21 cellular contexts compared by ENCODE assay signal in the genomic region with DNA sequence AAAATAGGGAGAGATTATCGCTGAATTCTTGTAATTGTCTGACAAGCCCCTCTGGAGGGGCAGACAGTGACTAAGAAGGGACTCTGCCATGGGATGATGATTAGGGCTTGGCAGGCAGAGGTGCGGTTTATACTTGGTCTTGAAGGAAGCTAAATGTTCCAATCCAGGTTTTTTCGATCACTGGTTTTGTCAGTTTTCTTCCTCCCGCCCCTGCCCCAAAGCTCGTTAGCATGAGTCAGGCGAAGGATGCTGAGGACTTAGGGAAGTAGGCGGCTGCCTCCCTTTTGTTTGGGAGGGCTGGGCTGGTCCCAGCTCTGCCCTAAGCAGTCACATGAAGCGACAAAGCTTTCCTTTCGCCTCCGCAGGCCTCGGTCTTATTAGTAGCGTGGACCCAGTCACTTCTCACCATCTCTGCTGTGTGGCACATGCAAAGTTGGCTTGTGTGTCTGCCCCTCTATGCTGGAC.
DNase-seq lines count a peak whose midpoint lies in the region; ATAC-seq and TF ChIP-seq lines count a peak whose summit lies in the region.
"Had no signal": no experiment of that assay in that cellular context is flagged by ENCODE, and none has a peak within 500 bp of the region (broad histone marks: within the 10 kb centered on the region; RNA-seq: fewer than 3 reads in every experiment).

No MANE protein-coding gene starts in this region.

- no peaks in the 10 kb centered on the region for H3K36me3 ChIP-seq in GM23338 (ENCODE audit: insufficient read depth)
- no peaks in the 10 kb centered on the region for H3K36me3 ChIP-seq in neuronal stem cell (replicated peaks in 1 of 2; ENCODE audit: control insufficient read depth in 2 of 2, insufficient read depth in 2 of 2, low read length in 2 of 2)
- H3K36me3 ChIP-seq: spleen had no signal

- no peak overlapping the region for H3K4me3 ChIP-seq in GM23338
- peak overlapping the region in 1 of 2 donors; percentile 7 for H3K4me3 ChIP-seq in cardiac fibroblast (replicated peaks in 1 of 2; ENCODE audit: low read depth in 2 of 2, low read length in 2 of 2)
- no peak overlapping the region for H3K4me3 ChIP-seq in neuronal stem cell (ENCODE audit: low read length in 2 of 2)
- H3K4me3 ChIP-seq: psoas muscle, spleen had no signal

- no peak overlapping the region for H2BK120ac ChIP-seq in neuronal stem cell (ENCODE audit: low read depth, low read length)

- H3K9me2 ChIP-seq in GM23338 (ENCODE audit: insufficient read depth): 0 out of 2 replicates have a peak, but pooled peaks cover 4% of the 10 kb centered on the region

- no peak overlapping the region for H3K27ac Mint-ChIP-seq in GM23338
- H3K27ac Mint-ChIP-seq: activated naive CD4-positive, alpha-beta T cell treated with anti-CD3 and anti-CD28 coated beads, Interleukin-2, amount 50 U/mL, for 72 hours; CD4-positive, alpha-beta memory T cell had no signal

- no peaks in the 10 kb centered on the region for H4K20me1 ChIP-seq in GM23338 (replicated peaks; ENCODE audit: insufficient read depth)

- H4K91ac ChIP-seq in neuronal stem cell (ENCODE audit: low read depth, low read length, poor library complexity): no peak overlapping the region

- peaks cover 2% of the 10 kb centered on the region; the same call in 1 of the 3 replicates for H3K9me3 Mint-ChIP-seq in GM23338
- H3K9me3 Mint-ChIP-seq: activated CD8-positive, alpha-beta T cell treated with anti-CD3 and anti-CD28 coated beads for 36 hours had no signal

- H3K27me3 ChIP-seq in GM23338 (ENCODE audit: insufficient read depth): no peaks in the 10 kb centered on the region
- H3K27me3 ChIP-seq in neuronal stem cell (ENCODE audit: control insufficient read depth in 3 of 3, insufficient read depth in 3 of 3, low read depth in 1 of 3, low read length in 3 of 3): no peaks in the 10 kb centered on the region

- H4K8ac ChIP-seq in neuronal stem cell (ENCODE audit: low read depth, low read length): no peak overlapping the region

- intact Hi-C loops in Right ventricle myocardium inferior (cut with DNase I): no loop called here
- intact Hi-C loops in cardiac septum (cut with DNase I): loop anchor here (10.0 kb wide), 1 partner anchor 143 kb away; no protein-coding TSS in a partner anchor

- H3K9me3 ChIP-seq in neuronal stem cell (replicated peaks in 1 of 2; ENCODE audit: control insufficient read depth in 2 of 2, insufficient read depth in 1 of 2, low read depth in 1 of 2, low read length in 2 of 2): no peaks in the 10 kb centered on the region
- H3K9me3 ChIP-seq: psoas muscle, spleen had no signal

- H2BK5ac ChIP-seq in neuronal stem cell (ENCODE audit: low read length): no peak overlapping the region

- H3K9ac ChIP-seq in neuronal stem cell (ENCODE audit: low read depth, low read length, poor library complexity): no peak overlapping the region

- peak overlapping the region; percentile 13 for H3K18ac ChIP-seq in neuronal stem cell (ENCODE audit: low read length)

- H3K4me3 Mint-ChIP-seq in GM23338: no peak overlapping the region
- H3K4me3 Mint-ChIP-seq: activated CD8-positive, alpha-beta T cell treated with anti-CD3 and anti-CD28 coated beads for 36 hours; CD4-positive, alpha-beta memory T cell had no signal

- no peak overlapping the region for H2BK15ac ChIP-seq in neuronal stem cell (ENCODE audit: low read length)

- ATAC-seq in Right ventricle myocardium inferior (peak; percentile 30), GM23338 (peak; percentile 82), GM21786 (IDR thresholded peaks at IDR 0.05; ENCODE audit: unreplicated experiment) (no peak), GM21515 (IDR thresholded peaks at IDR 0.05; ENCODE audit: unreplicated experiment) (no peak)
- ATAC-seq: left lobe of liver, psoas muscle had no signal

- H3K4ac ChIP-seq in neuronal stem cell (ENCODE audit: low read length): no peak overlapping the region

- no peak overlapping the region for H3K27ac ChIP-seq in GM23338 (ENCODE audit: low read depth)
- H3K27ac ChIP-seq in neuronal stem cell (replicated peaks; ENCODE audit: low read length): peak overlapping the region; percentile 38
- H3K27ac ChIP-seq: psoas muscle, spleen had no signal

- TF ChIP-seq CTCF in GM23338 (conservative IDR thresholded peaks at IDR 0.05; ENCODE audit: low read depth in 2 of 2) (no peak), cardiac fibroblast (IDR thresholded peaks at IDR 0.05; ENCODE audit: low read depth, low read length) (no peak)

- no peaks in the 10 kb centered on the region for H3K36me3 Mint-ChIP-seq in GM23338 (ENCODE audit: low read depth)
- H3K36me3 Mint-ChIP-seq: brain; CD4-positive, alpha-beta memory T cell had no signal

- H3K79me2 ChIP-seq in GM23338 (replicated peaks; ENCODE audit: insufficient read depth): no peaks in the 10 kb centered on the region

- DNase-seq in Right ventricle myocardium inferior (ENCODE audit: missing footprints) (no peak), cardiac septum (ENCODE audit: low spot score) (no peak), GM23338 (ENCODE audit: low spot score) (peak; percentile 53), cardiac fibroblast (ENCODE audit: low read depth in 2 of 2) (peak; percentile 50 to 71), neuronal stem cell (ENCODE audit: low spot score) (peak; percentile 42), inferior parietal cortex (ENCODE audit: extremely low spot score) (no peak)
- DNase-seq: ACHN; activated CD8-positive, alpha-beta T cell treated with anti-CD3 and anti-CD28 coated beads for 36 hours; activated T-cell treated with anti-CD3 and anti-CD28 coated beads, Interleukin-2, amount 50 U/mL, for 1 hour; NCI-H1048; NCI-H2029 treated with DMSO at 0.1 percent for 48 hours; NCI-H510A treated with DMSO at 0.1 percent for 48 hours; psoas muscle; spleen; stimulated activated CD4-positive, alpha-beta T cell treated with anti-CD3 and anti-CD28 coated beads, Interleukin-4, amount 100 ng/mL, for 4 hours had no signal

- WGBS in neuronal stem cell (ENCODE audit: extremely low coverage in 2 of 2, insufficient read length in 2 of 2, insufficient replicate concordance in 1 of 2), 2 donors: no CpG with 5 or more reads among the region's 12 CpGs

- no peaks in the 10 kb centered on the region for H3K79me1 ChIP-seq in neuronal stem cell (ENCODE audit: low read depth, low read length)

- H3K4me1 ChIP-seq in GM23338 (ENCODE audit: insufficient read depth) (0 out of 2 replicates have a peak, but pooled peaks cover 3% of the 10 kb centered on the region), neuronal stem cell (ENCODE audit: control insufficient read depth in 2 of 2, insufficient read depth in 1 of 2, low read depth in 1 of 2, low read length in 2 of 2) (peaks cover 15 to 18% of the 10 kb centered on the region in 2 donors)
- H3K4me1 ChIP-seq: psoas muscle, spleen had no signal

- H2AFZ ChIP-seq in GM23338 (peak overlapping the region; percentile 95), neuronal stem cell (ENCODE audit: low read length) (peak overlapping the region; percentile 73)

- no peak overlapping the region for H2BK12ac ChIP-seq in neuronal stem cell (ENCODE audit: low read length)

- peaks cover 16% of the 10 kb centered on the region for H3K27me3 Mint-ChIP-seq in GM23338 (ENCODE audit: insufficient read depth, low read depth, poor library complexity)
- H3K27me3 Mint-ChIP-seq: activated CD8-positive, alpha-beta T cell treated with anti-CD3 and anti-CD28 coated beads for 36 hours; CD4-positive, alpha-beta memory T cell had no signal

- peaks cover 13% of the 10 kb centered on the region for H3K4me1 Mint-ChIP-seq in GM23338

- H3F3A ChIP-seq in GM23338 (replicated peaks; ENCODE audit: low read depth): no peaks in the 10 kb centered on the region

- H3K23ac ChIP-seq in neuronal stem cell (ENCODE audit: low read depth, low read length, poor library complexity): no peak overlapping the region

- H3K4me2 ChIP-seq in GM23338 (no peak overlapping the region), neuronal stem cell (ENCODE audit: insufficient read depth, low read length, poor library complexity, severe bottlenecking) (no peak overlapping the region)

- no peak overlapping the region for H2AK5ac ChIP-seq in neuronal stem cell (ENCODE audit: low read depth, low read length)

- H3K14ac ChIP-seq in neuronal stem cell (ENCODE audit: low read length): no peak overlapping the region

TF ChIP-seq in GM23338, 12 proteins besides CTCF, POLR2A, EP300 and RAD21 (continues in another document):
- TF ChIP-seq EZH2phosphoT487 (IDR thresholded peaks at IDR 0.05; ENCODE audit: unreplicated experiment) (no peak), ZNF114 (CRISPR knock-in tag; IDR thresholded peaks at IDR 0.05) (no peak), ETS1 (IDR thresholded peaks at IDR 0.05) (no peak), NANOG (IDR thresholded peaks at IDR 0.05; ENCODE audit: borderline replicate concordance) (no peak), JUNB (IDR thresholded peaks at IDR 0.05; ENCODE audit: unreplicated experiment) (no peak), EZH2 (IDR thresholded peaks at IDR 0.05; ENCODE audit: low read depth, unreplicated experiment) (no peak), STAT1 (IDR thresholded peaks at IDR 0.05; ENCODE audit: unreplicated experiment) (no peak), ZNF331 (CRISPR knock-in tag; IDR thresholded peaks at IDR 0.05; ENCODE audit: low read depth) (no peak)

Comparison
In these comparisons a context has a peak if more than half of its experiments do, and no peak if none do; other contexts are left out.
1. ATAC-seq: peak in Right ventricle myocardium inferior (single experiment) and GM23338 (single experiment); none in GM21786 (single experiment) and GM21515 (single experiment).
2. DNase-seq: peak in GM23338 (single experiment), cardiac fibroblast (2 of 2) and neuronal stem cell (single experiment); none in Right ventricle myocardium inferior (single experiment), cardiac septum (single experiment) and inferior parietal cortex (single experiment).